8 cellular contexts compared by ENCODE assay signal in the genomic region with DNA sequence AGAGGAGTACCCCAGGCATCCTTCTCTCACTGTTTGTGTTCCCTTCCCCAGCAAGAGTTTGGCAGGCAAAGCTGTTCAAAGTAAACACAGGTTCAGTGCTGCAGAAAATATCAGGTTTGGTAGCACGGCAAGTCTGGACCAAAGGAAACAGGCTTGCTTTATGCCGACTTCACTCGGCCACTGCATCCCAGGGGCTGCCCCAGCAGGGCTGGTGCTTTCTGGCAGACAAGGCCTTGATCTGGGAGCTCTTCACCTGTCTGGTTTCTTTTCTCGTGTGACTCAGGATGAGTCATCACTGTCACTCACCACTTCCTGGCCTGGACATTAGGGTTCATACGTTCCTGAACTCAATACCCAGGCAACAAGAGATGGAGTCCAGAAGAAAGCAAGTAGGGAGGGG. TPM values are rescaled to one million over a fixed set of nuclear protein-coding genes. Genes with fewer than 3 reads are reported as not detected.
A peak's percentile ranks its signal among the peaks of the same experiment; 100 is the strongest.
DNase-seq lines count a peak whose midpoint lies in the region; ATAC-seq and TF ChIP-seq lines count a peak whose summit lies in the region.

No MANE protein-coding gene starts in this region.

- no peak for TF ChIP-seq CTCF in foreskin keratinocyte (conservative IDR thresholded peaks at IDR 0.05)

- ATAC-seq in GM18861 (IDR thresholded peaks at IDR 0.05; ENCODE audit: unreplicated experiment) = peak; percentile 100
- ATAC-seq in HG02885 (IDR thresholded peaks at IDR 0.05; ENCODE audit: poor library complexity, unreplicated experiment) = peak; percentile 100
- peak; percentile 96 for ATAC-seq in foreskin keratinocyte

- in situ Hi-C loops in ACHN (cut with HindIII; ENCODE audit: low pct_ligation_motif_present, low pct_unique_long_range_greater_than_20kb, low sequenced_read_pairs) = no loop called here

- H3K27ac ChIP-seq in foreskin keratinocyte = no peak overlapping the region

- no peaks in the 10 kb centered on the region for H3K4me1 ChIP-seq in foreskin keratinocyte

- DNase-seq in ACHN (peak; percentile 80), RKO (ENCODE audit: low spot score) (peak; percentile 74), foreskin keratinocyte (peak; percentile 71 to 84), occipital lobe (lab: John Stamatoyannopoulos, UW) (no peak), NCI-H524 (lab: John Stamatoyannopoulos, UW) (no peak), SKM-1 (lab: John Stamatoyannopoulos, UW; ENCODE audit: unreplicated experiment) (no peak)

- no peaks in the 10 kb centered on the region for H3K27me3 ChIP-seq in foreskin keratinocyte

RNA-seq across cellular contexts. Expression of a gene that starts 52.6 kb away (rescaled TPM):
- 12.1 and 12.9 TPM in 2 replicates for total RNA-seq in foreskin keratinocyte
- 1.2 and 1.6 TPM in 2 replicates for polyA plus RNA-seq in foreskin keratinocyte
- total RNA-seq in occipital lobe = 17.6 TPM

Comparison
In these comparisons a context has a peak if more than half of its experiments do, and no peak if none do; other contexts are left out.
1. DNase-seq: peak in ACHN (single experiment), RKO (single experiment) and foreskin keratinocyte (2 of 2); none in occipital lobe (single experiment), NCI-H524 (0 of 2) and SKM-1 (single experiment).
2. Peak in every context shown above with its lines, with median percentiles within 50 percentile points of each other: ATAC-seq.